Comparison of ENCODE assay signal across 1 cellular context in the genomic region with DNA sequence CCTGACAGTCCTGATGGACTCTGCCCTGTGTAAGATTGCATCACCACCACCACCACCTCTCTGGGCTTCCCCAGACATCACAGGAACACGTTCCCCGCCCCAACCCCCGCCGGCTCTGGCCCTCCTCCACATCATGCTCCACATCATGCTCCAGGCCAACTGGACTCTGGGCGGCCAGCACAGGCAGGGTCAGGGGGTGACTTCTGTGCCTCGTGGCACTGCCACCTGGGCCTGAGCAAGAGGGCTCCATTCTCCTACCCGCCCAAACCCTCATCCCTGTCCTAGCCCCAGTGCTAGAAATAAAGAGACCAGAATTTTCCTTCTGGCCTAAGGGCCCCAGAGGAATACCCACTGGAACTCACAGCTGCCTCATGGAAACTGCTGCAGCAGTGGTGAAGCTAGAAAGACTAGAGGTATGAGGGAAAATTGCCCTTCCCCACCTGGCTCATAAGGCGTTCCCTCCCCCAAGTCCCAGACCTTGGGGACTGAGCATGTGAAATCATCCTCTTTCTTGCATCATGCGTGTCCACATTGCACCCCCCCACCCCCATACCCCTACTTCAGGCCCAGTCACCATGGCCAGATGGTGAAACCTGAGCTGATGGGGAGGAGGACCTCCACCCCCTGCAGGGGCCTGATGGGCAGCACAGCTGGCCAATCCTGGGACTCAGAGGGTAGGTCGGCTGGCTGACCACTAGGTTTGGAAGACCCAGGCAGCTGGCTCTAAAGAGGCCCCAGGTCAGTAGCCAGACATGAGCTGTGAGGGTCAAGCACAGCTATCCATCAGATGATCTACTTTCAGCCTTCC.
TF ChIP-seq lines count a peak whose summit lies in the region.

A gene with protein sequence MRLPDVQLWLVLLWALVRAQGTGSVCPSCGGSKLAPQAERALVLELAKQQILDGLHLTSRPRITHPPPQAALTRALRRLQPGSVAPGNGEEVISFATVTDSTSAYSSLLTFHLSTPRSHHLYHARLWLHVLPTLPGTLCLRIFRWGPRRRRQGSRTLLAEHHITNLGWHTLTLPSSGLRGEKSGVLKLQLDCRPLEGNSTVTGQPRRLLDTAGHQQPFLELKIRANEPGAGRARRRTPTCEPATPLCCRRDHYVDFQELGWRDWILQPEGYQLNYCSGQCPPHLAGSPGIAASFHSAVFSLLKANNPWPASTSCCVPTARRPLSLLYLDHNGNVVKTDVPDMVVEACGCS (plus strand): TSS at position 742 of the 808 bp plus-strand sequence. CDS start 230 bp downstream, outside the sequence.

TF ChIP-seq in K562, 482 proteins besides CTCF, POLR2A, EP300 and RAD21 (continued from another document and continues in another):
- TF ChIP-seq, protein P1, sequence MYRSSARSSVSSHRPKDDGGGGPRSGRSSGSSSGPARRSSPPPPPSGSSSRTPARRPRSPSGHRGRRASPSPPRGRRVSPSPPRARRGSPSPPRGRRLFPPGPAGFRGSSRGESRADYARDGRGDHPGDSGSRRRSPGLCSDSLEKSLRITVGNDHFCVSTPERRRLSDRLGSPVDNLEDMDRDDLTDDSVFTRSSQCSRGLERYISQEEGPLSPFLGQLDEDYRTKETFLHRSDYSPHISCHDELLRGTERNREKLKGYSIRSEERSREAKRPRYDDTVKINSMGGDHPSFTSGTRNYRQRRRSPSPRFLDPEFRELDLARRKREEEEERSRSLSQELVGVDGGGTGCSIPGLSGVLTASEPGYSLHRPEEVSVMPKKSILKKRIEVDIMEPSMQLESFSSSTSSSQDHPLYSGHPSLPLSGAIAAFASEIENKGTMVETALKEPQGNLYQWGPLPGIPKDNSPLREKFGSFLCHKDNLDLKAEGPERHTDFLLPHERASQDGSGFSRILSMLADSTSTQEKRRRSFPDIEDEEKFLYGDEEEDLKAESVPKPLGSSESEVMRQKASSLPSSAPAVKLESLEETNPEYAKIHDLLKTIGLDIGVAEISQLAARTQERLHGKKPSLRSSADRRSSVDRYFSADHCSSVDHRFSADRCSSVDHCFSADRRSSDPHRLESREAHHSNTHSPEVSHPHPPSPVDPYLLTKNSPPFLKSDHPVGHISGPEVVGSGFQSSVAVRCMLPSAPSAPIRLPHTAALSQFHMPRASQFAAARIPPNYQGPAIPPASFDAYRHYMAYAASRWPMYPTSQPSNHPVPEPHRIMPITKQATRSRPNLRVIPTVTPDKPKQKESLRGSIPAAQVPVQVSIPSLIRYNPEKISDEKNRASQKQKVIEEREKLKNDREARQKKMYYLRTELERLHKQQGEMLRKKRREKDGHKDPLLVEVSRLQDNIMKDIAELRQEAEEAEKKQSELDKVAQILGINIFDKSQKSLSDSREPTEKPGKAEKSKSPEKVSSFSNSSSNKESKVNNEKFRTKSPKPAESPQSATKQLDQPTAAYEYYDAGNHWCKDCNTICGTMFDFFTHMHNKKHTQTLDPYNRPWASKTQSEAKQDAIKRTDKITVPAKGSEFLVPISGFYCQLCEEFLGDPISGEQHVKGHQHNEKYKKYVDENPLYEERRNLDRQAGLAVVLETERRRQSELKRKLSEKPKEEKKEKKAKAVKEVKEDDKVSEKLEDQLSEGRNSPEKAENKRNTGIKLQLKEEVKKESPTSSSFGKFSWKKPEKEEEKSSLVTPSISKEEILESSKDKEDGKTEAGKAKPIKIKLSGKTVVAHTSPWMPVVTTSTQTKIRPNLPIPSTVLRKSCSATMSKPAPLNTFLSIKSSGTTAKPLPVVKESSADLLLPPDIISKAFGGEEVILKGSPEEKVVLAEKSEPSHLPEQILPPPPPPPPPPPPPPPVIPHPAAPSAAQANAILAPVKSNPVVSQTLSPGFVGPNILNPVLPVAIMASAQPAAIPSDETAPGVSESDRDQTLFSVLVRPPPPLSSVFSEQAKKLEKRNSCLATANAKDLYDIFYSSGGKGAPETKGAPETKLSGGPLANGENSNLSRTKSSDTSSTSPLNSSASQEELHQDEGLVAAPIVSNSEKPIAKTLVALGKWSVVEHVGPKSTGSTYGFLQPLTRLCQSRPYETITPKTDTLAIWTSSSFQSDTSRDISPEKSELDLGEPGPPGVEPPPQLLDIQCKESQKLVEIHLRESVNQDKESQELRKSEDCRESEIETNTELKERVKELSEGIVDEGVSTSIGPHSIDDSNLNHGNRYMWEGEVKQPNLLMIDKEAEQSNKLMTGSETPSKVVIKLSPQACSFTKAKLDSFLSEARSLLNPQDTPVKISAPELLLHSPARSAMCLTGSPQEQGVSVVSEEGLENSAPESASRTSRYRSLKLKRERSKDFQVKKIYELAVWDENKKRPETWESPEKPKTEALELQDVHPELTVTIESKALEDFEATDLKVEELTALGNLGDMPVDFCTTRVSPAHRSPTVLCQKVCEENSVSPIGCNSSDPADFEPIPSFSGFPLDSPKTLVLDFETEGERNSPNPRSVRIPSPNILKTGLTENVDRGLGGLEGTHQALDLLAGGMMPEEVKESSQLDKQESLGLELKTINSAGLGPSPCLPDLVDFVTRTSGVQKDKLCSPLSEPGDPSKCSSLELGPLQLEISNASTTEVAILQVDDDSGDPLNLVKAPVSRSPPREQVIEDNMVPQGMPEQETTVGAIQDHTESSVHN (IDR thresholded peaks at IDR 0.05; ENCODE audit: borderline replicate concordance in 1 of 2, low read depth in 1 of 2): peak in 1 of 2 experiments; percentile 76; a peak in 2 of 4 replicates
- TF ChIP-seq OTX1 (CRISPR knock-in tag; IDR thresholded peaks at IDR 0.05) (peak; percentile 53; the same call in 1 of the 2 replicates), GABPB1 (CRISPR knock-in tag; IDR thresholded peaks at IDR 0.05) (peak; percentile 59), SMAD4 (CRISPR knock-in tag; conservative IDR thresholded peaks at IDR 0.05) (peak; percentile 94), YY1 (IDR thresholded peaks at IDR 0.05; ENCODE audit: borderline replicate concordance in 1 of 3, control insufficient read depth in 1 of 3, extremely low read depth in 1 of 3, insufficient read depth in 3 of 3, insufficient read length in 1 of 3, insufficient replicate concordance in 2 of 3, low read depth in 1 of 3, low read length in 2 of 3) (peak in 1 of 3 experiments; percentile 39), NR2C2 (CRISPR knock-in tag; IDR thresholded peaks at IDR 0.05) (no peak), NR2C2 (tag; IDR thresholded peaks at IDR 0.05) (peak; percentile 75), FOXJ2 (tag; IDR thresholded peaks at IDR 0.05) (peak; percentile 57; the same call in 1 of the 2 replicates), TOE1 (IDR thresholded peaks at IDR 0.05; ENCODE audit: borderline replicate concordance) (peak; percentile 56; the same call in 1 of the 2 replicates), TOE1 (CRISPR knock-in tag; IDR thresholded peaks at IDR 0.05; ENCODE audit: borderline replicate concordance, low read depth) (no peak), CREB1 (IDR thresholded peaks at IDR 0.05) (no peak), CREB1 (CRISPR knock-in tag; IDR thresholded peaks at IDR 0.05) (peak; percentile 56; the same call in 1 of the 2 replicates), CBFA2T3 (IDR thresholded peaks at IDR 0.05) (peak; percentile 52), CBX8 (IDR thresholded peaks at IDR 0.05; ENCODE audit: borderline replicate concordance, extremely low read depth, low read depth, low read length, poor library complexity, severe bottlenecking) (no peak), ZNF324 (CRISPR knock-in tag; IDR thresholded peaks at IDR 0.05) (peak; percentile 33; the same call in 1 of the 2 replicates), ZNF408 (CRISPR knock-in tag; IDR thresholded peaks at IDR 0.05; ENCODE audit: low read depth) (no peak), POLR2AphosphoS5 (IDR thresholded peaks at IDR 0.05; ENCODE audit: control insufficient read depth, insufficient read depth, low read depth, low read length) (0 out of 2 replicates have a peak, but pooled peaks have one; percentile 21), TCF3 (CRISPR knock-in tag; IDR thresholded peaks at IDR 0.05) (peak; percentile 48), IFI16 (CRISPR knock-in tag; IDR thresholded peaks at IDR 0.05) (peak; percentile 21; the same call in 1 of the 2 replicates), E2F3 (CRISPR knock-in tag; IDR thresholded peaks at IDR 0.05) (peak; percentile 64; the same call in 1 of the 2 replicates), ZNF282 (CRISPR knock-in tag; IDR thresholded peaks at IDR 0.05) (no peak), ATF1 (CRISPR knock-in tag; IDR thresholded peaks at IDR 0.05) (no peak), ATF1 (tag; IDR thresholded peaks at IDR 0.05) (peak; percentile 10; the same call in 1 of the 2 replicates), MEIS2 (IDR thresholded peaks at IDR 0.05; ENCODE audit: partially characterized antibody) (no peak), MAFG (tag; conservative IDR thresholded peaks at IDR 0.05) (0 out of 2 replicates have a peak, but pooled peaks have one; percentile 2)
- TF ChIP-seq, protein P2, sequence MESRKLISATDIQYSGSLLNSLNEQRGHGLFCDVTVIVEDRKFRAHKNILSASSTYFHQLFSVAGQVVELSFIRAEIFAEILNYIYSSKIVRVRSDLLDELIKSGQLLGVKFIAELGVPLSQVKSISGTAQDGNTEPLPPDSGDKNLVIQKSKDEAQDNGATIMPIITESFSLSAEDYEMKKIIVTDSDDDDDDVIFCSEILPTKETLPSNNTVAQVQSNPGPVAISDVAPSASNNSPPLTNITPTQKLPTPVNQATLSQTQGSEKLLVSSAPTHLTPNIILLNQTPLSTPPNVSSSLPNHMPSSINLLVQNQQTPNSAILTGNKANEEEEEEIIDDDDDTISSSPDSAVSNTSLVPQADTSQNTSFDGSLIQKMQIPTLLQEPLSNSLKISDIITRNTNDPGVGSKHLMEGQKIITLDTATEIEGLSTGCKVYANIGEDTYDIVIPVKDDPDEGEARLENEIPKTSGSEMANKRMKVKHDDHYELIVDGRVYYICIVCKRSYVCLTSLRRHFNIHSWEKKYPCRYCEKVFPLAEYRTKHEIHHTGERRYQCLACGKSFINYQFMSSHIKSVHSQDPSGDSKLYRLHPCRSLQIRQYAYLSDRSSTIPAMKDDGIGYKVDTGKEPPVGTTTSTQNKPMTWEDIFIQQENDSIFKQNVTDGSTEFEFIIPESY (CRISPR knock-in tag; IDR thresholded peaks at IDR 0.05): no peak
- TF ChIP-seq, protein P3, sequence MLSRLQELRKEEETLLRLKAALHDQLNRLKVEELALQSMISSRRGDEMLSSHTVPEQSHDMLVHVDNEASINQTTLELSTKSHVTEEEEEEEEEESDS (CRISPR knock-in tag; IDR thresholded peaks at IDR 0.05): no peak
- TF ChIP-seq, protein P4, sequence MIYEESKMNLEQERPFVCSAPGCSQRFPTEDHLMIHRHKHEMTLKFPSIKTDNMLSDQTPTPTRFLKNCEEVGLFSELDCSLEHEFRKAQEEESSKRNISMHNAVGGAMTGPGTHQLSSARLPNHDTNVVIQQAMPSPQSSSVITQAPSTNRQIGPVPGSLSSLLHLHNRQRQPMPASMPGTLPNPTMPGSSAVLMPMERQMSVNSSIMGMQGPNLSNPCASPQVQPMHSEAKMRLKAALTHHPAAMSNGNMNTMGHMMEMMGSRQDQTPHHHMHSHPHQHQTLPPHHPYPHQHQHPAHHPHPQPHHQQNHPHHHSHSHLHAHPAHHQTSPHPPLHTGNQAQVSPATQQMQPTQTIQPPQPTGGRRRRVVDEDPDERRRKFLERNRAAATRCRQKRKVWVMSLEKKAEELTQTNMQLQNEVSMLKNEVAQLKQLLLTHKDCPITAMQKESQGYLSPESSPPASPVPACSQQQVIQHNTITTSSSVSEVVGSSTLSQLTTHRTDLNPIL (CRISPR knock-in tag; IDR thresholded peaks at IDR 0.05): peak; percentile 63; the same call in 1 of the 2 replicates
- TF ChIP-seq, protein P5, sequence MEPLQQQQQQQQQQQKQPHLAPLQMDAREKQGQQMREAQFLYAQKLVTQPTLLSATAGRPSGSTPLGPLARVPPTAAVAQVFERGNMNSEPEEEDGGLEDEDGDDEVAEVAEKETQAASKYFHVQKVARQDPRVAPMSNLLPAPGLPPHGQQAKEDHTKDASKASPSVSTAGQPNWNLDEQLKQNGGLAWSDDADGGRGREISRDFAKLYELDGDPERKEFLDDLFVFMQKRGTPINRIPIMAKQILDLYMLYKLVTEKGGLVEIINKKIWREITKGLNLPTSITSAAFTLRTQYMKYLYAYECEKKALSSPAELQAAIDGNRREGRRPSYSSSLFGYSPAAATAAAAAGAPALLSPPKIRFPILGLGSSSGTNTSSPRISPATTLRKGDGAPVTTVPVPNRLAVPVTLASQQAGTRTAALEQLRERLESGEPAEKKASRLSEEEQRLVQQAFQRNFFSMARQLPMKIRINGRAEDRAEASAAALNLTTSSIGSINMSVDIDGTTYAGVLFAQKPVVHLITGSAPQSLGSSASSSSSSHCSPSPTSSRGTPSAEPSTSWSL (CRISPR knock-in tag; IDR thresholded peaks at IDR 0.05; ENCODE audit: borderline replicate concordance): 0 out of 2 replicates have a peak, but pooled peaks have one; percentile 41
- TF ChIP-seq, protein P6, sequence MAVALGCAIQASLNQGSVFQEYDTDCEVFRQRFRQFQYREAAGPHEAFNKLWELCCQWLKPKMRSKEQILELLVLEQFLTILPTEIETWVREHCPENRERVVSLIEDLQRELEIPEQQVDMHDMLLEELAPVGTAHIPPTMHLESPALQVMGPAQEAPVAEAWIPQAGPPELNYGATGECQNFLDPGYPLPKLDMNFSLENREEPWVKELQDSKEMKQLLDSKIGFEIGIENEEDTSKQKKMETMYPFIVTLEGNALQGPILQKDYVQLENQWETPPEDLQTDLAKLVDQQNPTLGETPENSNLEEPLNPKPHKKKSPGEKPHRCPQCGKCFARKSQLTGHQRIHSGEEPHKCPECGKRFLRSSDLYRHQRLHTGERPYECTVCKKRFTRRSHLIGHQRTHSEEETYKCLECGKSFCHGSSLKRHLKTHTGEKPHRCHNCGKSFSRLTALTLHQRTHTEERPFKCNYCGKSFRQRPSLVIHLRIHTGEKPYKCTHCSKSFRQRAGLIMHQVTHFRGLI (CRISPR knock-in tag; IDR thresholded peaks at IDR 0.05): peak; percentile 67; the same call in 1 of the 2 replicates
- TF ChIP-seq, protein P7, sequence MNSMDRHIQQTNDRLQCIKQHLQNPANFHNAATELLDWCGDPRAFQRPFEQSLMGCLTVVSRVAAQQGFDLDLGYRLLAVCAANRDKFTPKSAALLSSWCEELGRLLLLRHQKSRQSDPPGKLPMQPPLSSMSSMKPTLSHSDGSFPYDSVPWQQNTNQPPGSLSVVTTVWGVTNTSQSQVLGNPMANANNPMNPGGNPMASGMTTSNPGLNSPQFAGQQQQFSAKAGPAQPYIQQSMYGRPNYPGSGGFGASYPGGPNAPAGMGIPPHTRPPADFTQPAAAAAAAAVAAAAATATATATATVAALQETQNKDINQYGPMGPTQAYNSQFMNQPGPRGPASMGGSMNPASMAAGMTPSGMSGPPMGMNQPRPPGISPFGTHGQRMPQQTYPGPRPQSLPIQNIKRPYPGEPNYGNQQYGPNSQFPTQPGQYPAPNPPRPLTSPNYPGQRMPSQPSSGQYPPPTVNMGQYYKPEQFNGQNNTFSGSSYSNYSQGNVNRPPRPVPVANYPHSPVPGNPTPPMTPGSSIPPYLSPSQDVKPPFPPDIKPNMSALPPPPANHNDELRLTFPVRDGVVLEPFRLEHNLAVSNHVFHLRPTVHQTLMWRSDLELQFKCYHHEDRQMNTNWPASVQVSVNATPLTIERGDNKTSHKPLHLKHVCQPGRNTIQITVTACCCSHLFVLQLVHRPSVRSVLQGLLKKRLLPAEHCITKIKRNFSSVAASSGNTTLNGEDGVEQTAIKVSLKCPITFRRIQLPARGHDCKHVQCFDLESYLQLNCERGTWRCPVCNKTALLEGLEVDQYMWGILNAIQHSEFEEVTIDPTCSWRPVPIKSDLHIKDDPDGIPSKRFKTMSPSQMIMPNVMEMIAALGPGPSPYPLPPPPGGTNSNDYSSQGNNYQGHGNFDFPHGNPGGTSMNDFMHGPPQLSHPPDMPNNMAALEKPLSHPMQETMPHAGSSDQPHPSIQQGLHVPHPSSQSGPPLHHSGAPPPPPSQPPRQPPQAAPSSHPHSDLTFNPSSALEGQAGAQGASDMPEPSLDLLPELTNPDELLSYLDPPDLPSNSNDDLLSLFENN (IDR thresholded peaks at IDR 0.05; ENCODE audit: low read depth in 2 of 2, low read length in 2 of 2): peak in 1 of 2 experiments; percentile 69; a peak in 1 of 4 replicates
